2 cellular contexts compared by ENCODE assay signal in the genomic region with DNA sequence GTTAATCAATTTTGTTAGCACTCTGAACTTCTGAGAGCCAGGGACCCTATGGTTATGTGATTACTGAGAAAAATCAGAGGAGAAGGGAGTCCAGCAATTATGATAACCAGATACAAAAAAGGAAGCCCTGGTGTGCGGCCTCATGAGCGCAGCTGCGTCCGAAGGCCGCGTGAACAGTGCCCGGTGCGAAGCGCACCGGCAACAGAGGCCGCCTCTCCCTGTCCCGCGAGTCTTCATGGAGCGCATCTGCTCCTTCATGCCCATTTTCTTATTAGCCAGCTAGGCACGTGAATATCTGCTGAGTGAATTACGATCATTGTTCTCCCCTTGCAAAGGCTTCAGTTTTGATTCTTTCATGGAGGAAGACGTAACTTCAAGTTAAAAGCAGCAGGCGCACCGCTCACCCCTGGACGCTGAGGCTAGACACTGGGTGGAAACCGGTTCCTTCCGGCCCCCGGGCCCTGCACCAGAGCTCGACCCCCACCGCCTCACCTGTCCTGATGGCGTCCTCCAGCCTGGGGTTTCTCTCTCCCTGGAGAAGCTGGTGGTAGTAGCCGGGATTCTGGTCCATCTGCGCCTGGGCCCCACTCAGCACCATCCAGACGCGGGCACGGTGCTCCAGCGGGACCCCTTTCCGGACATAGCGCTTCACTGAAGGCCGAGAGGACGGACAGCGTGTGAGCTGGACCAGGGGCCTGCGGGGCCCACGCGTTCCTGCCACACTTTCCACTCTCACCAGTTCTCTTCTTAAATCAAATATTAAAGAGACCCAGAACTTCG.
TF ChIP-seq lines count a peak whose summit lies in the region.

No MANE protein-coding gene starts in this region.

TF ChIP-seq in GM23338, 12 proteins besides CTCF, POLR2A, EP300 and RAD21 (continues in another document):
- no peak for TF ChIP-seq NANOG (IDR thresholded peaks at IDR 0.05; ENCODE audit: borderline replicate concordance)
- TF ChIP-seq POLR2AphosphoS5 (IDR thresholded peaks at IDR 0.05; ENCODE audit: low read depth), result no peak
- no peak for TF ChIP-seq JUNB (IDR thresholded peaks at IDR 0.05; ENCODE audit: unreplicated experiment)
- TF ChIP-seq ZNF331 (CRISPR knock-in tag; IDR thresholded peaks at IDR 0.05; ENCODE audit: low read depth), result no peak
- TF ChIP-seq, protein P1, sequence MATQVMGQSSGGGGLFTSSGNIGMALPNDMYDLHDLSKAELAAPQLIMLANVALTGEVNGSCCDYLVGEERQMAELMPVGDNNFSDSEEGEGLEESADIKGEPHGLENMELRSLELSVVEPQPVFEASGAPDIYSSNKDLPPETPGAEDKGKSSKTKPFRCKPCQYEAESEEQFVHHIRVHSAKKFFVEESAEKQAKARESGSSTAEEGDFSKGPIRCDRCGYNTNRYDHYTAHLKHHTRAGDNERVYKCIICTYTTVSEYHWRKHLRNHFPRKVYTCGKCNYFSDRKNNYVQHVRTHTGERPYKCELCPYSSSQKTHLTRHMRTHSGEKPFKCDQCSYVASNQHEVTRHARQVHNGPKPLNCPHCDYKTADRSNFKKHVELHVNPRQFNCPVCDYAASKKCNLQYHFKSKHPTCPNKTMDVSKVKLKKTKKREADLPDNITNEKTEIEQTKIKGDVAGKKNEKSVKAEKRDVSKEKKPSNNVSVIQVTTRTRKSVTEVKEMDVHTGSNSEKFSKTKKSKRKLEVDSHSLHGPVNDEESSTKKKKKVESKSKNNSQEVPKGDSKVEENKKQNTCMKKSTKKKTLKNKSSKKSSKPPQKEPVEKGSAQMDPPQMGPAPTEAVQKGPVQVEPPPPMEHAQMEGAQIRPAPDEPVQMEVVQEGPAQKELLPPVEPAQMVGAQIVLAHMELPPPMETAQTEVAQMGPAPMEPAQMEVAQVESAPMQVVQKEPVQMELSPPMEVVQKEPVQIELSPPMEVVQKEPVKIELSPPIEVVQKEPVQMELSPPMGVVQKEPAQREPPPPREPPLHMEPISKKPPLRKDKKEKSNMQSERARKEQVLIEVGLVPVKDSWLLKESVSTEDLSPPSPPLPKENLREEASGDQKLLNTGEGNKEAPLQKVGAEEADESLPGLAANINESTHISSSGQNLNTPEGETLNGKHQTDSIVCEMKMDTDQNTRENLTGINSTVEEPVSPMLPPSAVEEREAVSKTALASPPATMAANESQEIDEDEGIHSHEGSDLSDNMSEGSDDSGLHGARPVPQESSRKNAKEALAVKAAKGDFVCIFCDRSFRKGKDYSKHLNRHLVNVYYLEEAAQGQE (IDR thresholded peaks at IDR 0.05; ENCODE audit: unreplicated experiment), result no peak
- TF ChIP-seq CREB1 (CRISPR knock-in tag; IDR thresholded peaks at IDR 0.05; ENCODE audit: low read depth), result no peak
- no peak for TF ChIP-seq EZH2 (IDR thresholded peaks at IDR 0.05; ENCODE audit: low read depth, unreplicated experiment)
- TF ChIP-seq, protein P2, sequence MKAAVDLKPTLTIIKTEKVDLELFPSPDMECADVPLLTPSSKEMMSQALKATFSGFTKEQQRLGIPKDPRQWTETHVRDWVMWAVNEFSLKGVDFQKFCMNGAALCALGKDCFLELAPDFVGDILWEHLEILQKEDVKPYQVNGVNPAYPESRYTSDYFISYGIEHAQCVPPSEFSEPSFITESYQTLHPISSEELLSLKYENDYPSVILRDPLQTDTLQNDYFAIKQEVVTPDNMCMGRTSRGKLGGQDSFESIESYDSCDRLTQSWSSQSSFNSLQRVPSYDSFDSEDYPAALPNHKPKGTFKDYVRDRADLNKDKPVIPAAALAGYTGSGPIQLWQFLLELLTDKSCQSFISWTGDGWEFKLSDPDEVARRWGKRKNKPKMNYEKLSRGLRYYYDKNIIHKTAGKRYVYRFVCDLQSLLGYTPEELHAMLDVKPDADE (IDR thresholded peaks at IDR 0.05), result no peak
- TF ChIP-seq EZH2phosphoT487 (IDR thresholded peaks at IDR 0.05; ENCODE audit: unreplicated experiment), result no peak
- TF ChIP-seq STAT1 (IDR thresholded peaks at IDR 0.05; ENCODE audit: unreplicated experiment), result no peak
- no peak for TF ChIP-seq ZNF114 (CRISPR knock-in tag; IDR thresholded peaks at IDR 0.05)

TF ChIP-seq in H1, 55 proteins besides CTCF, POLR2A, EP300 and RAD21:
- no peak for TF ChIP-seq CHD1 (IDR thresholded peaks at IDR 0.05; ENCODE audit: low read depth, low read length)
- TF ChIP-seq SIRT6 (IDR thresholded peaks at IDR 0.05; ENCODE audit: low read length), result no peak
- no peak for TF ChIP-seq TCF12 (IDR thresholded peaks at IDR 0.05; ENCODE audit: low read depth, low read length)
- no peak for TF ChIP-seq RXRA (IDR thresholded peaks at IDR 0.05; ENCODE audit: insufficient read depth, low read depth, low read length)
- TF ChIP-seq, protein P3, sequence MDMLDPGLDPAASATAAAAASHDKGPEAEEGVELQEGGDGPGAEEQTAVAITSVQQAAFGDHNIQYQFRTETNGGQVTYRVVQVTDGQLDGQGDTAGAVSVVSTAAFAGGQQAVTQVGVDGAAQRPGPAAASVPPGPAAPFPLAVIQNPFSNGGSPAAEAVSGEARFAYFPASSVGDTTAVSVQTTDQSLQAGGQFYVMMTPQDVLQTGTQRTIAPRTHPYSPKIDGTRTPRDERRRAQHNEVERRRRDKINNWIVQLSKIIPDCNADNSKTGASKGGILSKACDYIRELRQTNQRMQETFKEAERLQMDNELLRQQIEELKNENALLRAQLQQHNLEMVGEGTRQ (IDR thresholded peaks at IDR 0.05; ENCODE audit: low read length), result no peak
- TF ChIP-seq TBP (IDR thresholded peaks at IDR 0.05; ENCODE audit: low read depth, low read length), result no peak
- TF ChIP-seq, protein P4, sequence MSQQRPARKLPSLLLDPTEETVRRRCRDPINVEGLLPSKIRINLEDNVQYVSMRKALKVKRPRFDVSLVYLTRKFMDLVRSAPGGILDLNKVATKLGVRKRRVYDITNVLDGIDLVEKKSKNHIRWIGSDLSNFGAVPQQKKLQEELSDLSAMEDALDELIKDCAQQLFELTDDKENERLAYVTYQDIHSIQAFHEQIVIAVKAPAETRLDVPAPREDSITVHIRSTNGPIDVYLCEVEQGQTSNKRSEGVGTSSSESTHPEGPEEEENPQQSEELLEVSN (IDR thresholded peaks at IDR 0.05), result no peak
- no peak for TF ChIP-seq EZH2 (IDR thresholded peaks at IDR 0.05; ENCODE audit: low read depth, low read length, severe bottlenecking)
- TF ChIP-seq NANOG (IDR thresholded peaks at IDR 0.05; ENCODE audit: insufficient read depth, low read depth, low read length, poor library complexity, severe bottlenecking), result no peak
- no peak for TF ChIP-seq FOSL1 (IDR thresholded peaks at IDR 0.05; ENCODE audit: insufficient read depth, low read depth, low read length)
- TF ChIP-seq, protein P5, sequence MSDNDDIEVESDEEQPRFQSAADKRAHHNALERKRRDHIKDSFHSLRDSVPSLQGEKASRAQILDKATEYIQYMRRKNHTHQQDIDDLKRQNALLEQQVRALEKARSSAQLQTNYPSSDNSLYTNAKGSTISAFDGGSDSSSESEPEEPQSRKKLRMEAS (IDR thresholded peaks at IDR 0.05), result no peak
- TF ChIP-seq, protein P6, sequence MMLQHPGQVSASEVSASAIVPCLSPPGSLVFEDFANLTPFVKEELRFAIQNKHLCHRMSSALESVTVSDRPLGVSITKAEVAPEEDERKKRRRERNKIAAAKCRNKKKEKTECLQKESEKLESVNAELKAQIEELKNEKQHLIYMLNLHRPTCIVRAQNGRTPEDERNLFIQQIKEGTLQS (IDR thresholded peaks at IDR 0.05; ENCODE audit: insufficient read depth, low read depth, low read length), result no peak
- TF ChIP-seq CBX8 (IDR thresholded peaks at IDR 0.05; ENCODE audit: borderline replicate concordance, low read depth, low read length), result no peak
- TF ChIP-seq EGR1 (IDR thresholded peaks at IDR 0.05; ENCODE audit: borderline replicate concordance, low read depth, low read length), result no peak
- TF ChIP-seq HDAC6 (IDR thresholded peaks at IDR 0.05; ENCODE audit: low read depth, low read length), result no peak
- no peak for TF ChIP-seq SIX5 (IDR thresholded peaks at IDR 0.05; ENCODE audit: low read depth, low read length)
- TF ChIP-seq SP4 (IDR thresholded peaks at IDR 0.05; ENCODE audit: low read length), result no peak
- TF ChIP-seq KDM5A (IDR thresholded peaks at IDR 0.05; ENCODE audit: low read length), result no peak
